14 cellular contexts compared by ENCODE assay signal in genomic region chr12:100214518-100214917, GRCh38. TPM values are rescaled to one million over a fixed set of nuclear protein-coding genes. Genes with fewer than 3 reads are reported as not detected.
"Had no signal": no experiment of that assay in that cellular context is flagged by ENCODE, and none has a peak within 500 bp of the region (broad histone marks: within the 10 kb centered on the region; RNA-seq: fewer than 3 reads in every experiment).

No MANE protein-coding gene starts in this region.

- H3K27ac Mint-ChIP-seq: activated T-helper 2 cell treated with anti-CD3 and anti-CD28 coated beads, Interferon-gamma antibody, Interleukin-2, Interleukin-4, amounts not matched to agents 10 μg/mL and 5 μg/mL and 100 μg/mL, durations not matched to agents 14 hours and 24 hours and 36 hours; nephron had no signal

- H3K4me3 ChIP-seq: esophagus squamous epithelium, transverse colon, vagina had no signal

- H3K9me3 Mint-ChIP-seq: activated T-helper 2 cell treated with anti-CD3 and anti-CD28 coated beads, Interferon-gamma antibody, Interleukin-2, Interleukin-4, amounts not matched to agents 10 μg/mL and 5 μg/mL and 100 μg/mL, durations not matched to agents 14 hours and 24 hours and 36 hours; nephron had no signal

- H3K27ac ChIP-seq: vagina had no signal

- H3K4me3 Mint-ChIP-seq: nephron had no signal

- H3K9me3 ChIP-seq: esophagus squamous epithelium, transverse colon, vagina had no signal

- H3K4me1 Mint-ChIP-seq: nephron had no signal

- H3K27me3 ChIP-seq: esophagus squamous epithelium, transverse colon, vagina had no signal

- ATAC-seq: activated CD4-positive, CD25-positive, alpha-beta regulatory T cell treated with anti-CD3 and anti-CD28 coated beads, Interleukin-2, amount 50 U/mL, for 24 hours; stimulated activated naive CD8-positive, alpha-beta T cell treated with anti-CD3 and anti-CD28 coated beads, Interleukin-15, Interleukin-2, amounts not matched to agents 100 U/mL and 50 U/mL, for 24 hours had no signal

- DNase-seq: activated naive CD4-positive, alpha-beta T cell treated with Interleukin-2 at 50 U/mL for 16 hours; dermis blood vessel endothelial cell; effector memory CD4-positive, alpha-beta T cell; esophagus squamous epithelium; occipital lobe; stimulated activated CD4-positive, alpha-beta T cell treated with anti-CD3 and anti-CD28 coated beads, Interleukin-2, amount 100 ng/mL, for 24 hours; stimulated activated naive CD8-positive, alpha-beta T cell treated with anti-CD3 and anti-CD28 coated beads, Interleukin-15, Interleukin-2, amounts not matched to agents 100 U/mL and 50 U/mL, for 24 hours; T1000; transverse colon had no signal

- H3K4me1 ChIP-seq: esophagus squamous epithelium, vagina had no signal

RNA-seq across cellular contexts. Expression of gene DEPDC4, which starts 52.4 kb away (rescaled TPM):
- total RNA-seq: lower leg skin, vagina had no signal
